35 cellular contexts compared by ENCODE assay signal in the genomic region with DNA sequence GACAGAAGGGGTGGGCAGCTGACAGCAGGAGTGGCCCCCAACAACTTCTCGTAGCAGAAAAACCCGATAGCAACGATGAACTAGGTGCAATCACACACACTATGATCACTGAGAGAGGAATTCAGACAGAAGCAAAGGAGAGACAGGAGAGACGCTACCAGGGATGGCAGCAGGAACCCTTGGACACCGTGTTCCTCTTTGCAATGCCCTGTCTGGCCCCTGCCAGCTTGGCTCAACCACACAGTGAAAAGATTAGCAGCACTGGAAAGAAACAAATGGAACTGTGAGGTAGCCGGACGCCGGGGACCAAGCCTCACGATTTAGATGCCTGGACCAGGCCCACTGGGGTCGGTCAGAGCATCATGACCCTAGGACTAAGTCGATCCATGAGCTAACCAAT. TPM values are rescaled to one million over a fixed set of nuclear protein-coding genes. Genes with fewer than 3 reads are reported as not detected.
DNase-seq lines count a peak whose midpoint lies in the region; ATAC-seq and TF ChIP-seq lines count a peak whose summit lies in the region.
"Had no signal": no experiment of that assay in that cellular context is flagged by ENCODE, and none has a peak within 500 bp of the region (broad histone marks: within the 10 kb centered on the region; RNA-seq: fewer than 3 reads in every experiment).

No MANE protein-coding gene starts in this region.

- peaks cover 23% of the 10 kb centered on the region for H3K4me1 Mint-ChIP-seq in activated naive CD8-positive, alpha-beta T cell treated with anti-CD3 and anti-CD28 coated beads, Interleukin-2, amount 10 ng/mL, durations not matched to agents 7 days and 5 days
- H3K4me1 Mint-ChIP-seq in activated naive CD8-positive, alpha-beta T cell treated with anti-CD3 and anti-CD28 coated beads for 36 hours, result peaks cover 19% of the 10 kb centered on the region
- H3K4me1 Mint-ChIP-seq in activated T-helper 17 cell treated with anti-CD3 and anti-CD28 coated beads, Interleukin-2, amount 50 U/mL, for 72 hours, result peaks cover 7% of the 10 kb centered on the region

- no peaks in the 10 kb centered on the region for H3K9me3 Mint-ChIP-seq in activated naive CD8-positive, alpha-beta T cell treated with anti-CD3 and anti-CD28 coated beads, Interleukin-2, amount 10 ng/mL, durations not matched to agents 7 days and 5 days
- H3K9me3 Mint-ChIP-seq in activated naive CD8-positive, alpha-beta T cell treated with anti-CD3 and anti-CD28 coated beads for 36 hours, result no peaks in the 10 kb centered on the region
- no peaks in the 10 kb centered on the region for H3K9me3 Mint-ChIP-seq in activated T-helper 17 cell treated with anti-CD3 and anti-CD28 coated beads, Interleukin-2, amount 50 U/mL, for 72 hours
- H3K9me3 Mint-ChIP-seq: activated CD8-positive, alpha-beta T cell treated with anti-CD3 and anti-CD28 coated beads for 36 hours; mesothelial cell of epicardium had no signal

- intact Hi-C loops in right cardiac atrium (cut with DNase I), result no loop called here
- intact Hi-C loops in tibial artery (cut with DNase I; ENCODE audit: low total_unique reads), result no loop called here

- 79% methylated on average over 11 of the region's 11 CpGs for WGBS in right cardiac atrium

- H3K4me1 ChIP-seq in right cardiac atrium (ENCODE audit: control insufficient read depth, insufficient read depth, low read length) (peaks cover 9% of the 10 kb centered on the region), tibial artery (peaks cover 0 to 30% (median 19%) of the 10 kb centered on the region in 4 donors)

- peaks cover 7% of the 10 kb centered on the region for H3K36me3 Mint-ChIP-seq in activated naive CD8-positive, alpha-beta T cell treated with anti-CD3 and anti-CD28 coated beads, Interleukin-2, amount 10 ng/mL, durations not matched to agents 7 days and 5 days
- peaks cover 8% of the 10 kb centered on the region for H3K36me3 Mint-ChIP-seq in activated naive CD8-positive, alpha-beta T cell treated with anti-CD3 and anti-CD28 coated beads for 36 hours
- no peaks in the 10 kb centered on the region for H3K36me3 Mint-ChIP-seq in activated T-helper 17 cell treated with anti-CD3 and anti-CD28 coated beads, Interleukin-2, amount 50 U/mL, for 72 hours (ENCODE audit: low read depth)

- H3K36me3 ChIP-seq in tibial artery, result peaks cover 6 to 52% (median 21%) of the 10 kb centered on the region in 3 donors
- H3K36me3 ChIP-seq: breast epithelium, ovary had no signal

- POLR2A ChIA-PET in activated naive CD8-positive, alpha-beta T cell treated with anti-CD3 and anti-CD28 coated beads, Interleukin-2, amount 10 ng/mL, durations not matched to agents 7 days and 5 days (lab: Charles Lee), result interaction anchor here (1.1 kb wide), 2 partner anchors 23 kb away, joined by 3 read pairs; no protein-coding TSS in a partner anchor

- no peak for TF ChIP-seq CTCF in tibial artery (IDR thresholded peaks at IDR 0.05)

- no peak for DNase-seq in activated naive CD8-positive, alpha-beta T cell treated with anti-CD3 and anti-CD28 coated beads, Interleukin-2, amount 10 ng/mL, durations not matched to agents 7 days and 5 days
- DNase-seq in activated naive CD8-positive, alpha-beta T cell treated with anti-CD3 and anti-CD28 coated beads for 36 hours, result no peak
- DNase-seq in right cardiac atrium (peak in 1 of 3 donors; percentile 22), tibial artery (no peak), NCI-H2029 treated with DMSO at 0.1 percent for 48 hours (lab: John Stamatoyannopoulos, UW) (no peak)
- DNase-seq: activated CD8-positive, alpha-beta memory T cell treated with anti-CD3 and anti-CD28 coated beads, Interleukin-2, amount 50 U/mL, for 48 hours; activated CD8-positive, alpha-beta T cell treated with anti-CD3 and anti-CD28 coated beads for 36 hours; activated naive CD4-positive, alpha-beta T cell treated with anti-CD3 and anti-CD28 coated beads, Interleukin-2, amount 50 U/mL, for 16 hours; anterior cingulate cortex; colonic mucosa; effector memory CD4-positive, alpha-beta T cell; glutamatergic neuron; KG1; NCI-H1105; NCI-H187; NCI-H510A treated with DMSO at 0.1 percent for 48 hours; ovary; retina; SK-N-SH; stimulated activated naive CD4-positive, alpha-beta T cell treated with Interleukin-2 at 50 U/mL for 16 hours had no signal

- H3K9me3 ChIP-seq in right cardiac atrium (ENCODE audit: control insufficient read depth, low read length) (no peaks in the 10 kb centered on the region), tibial artery (no peaks in the 10 kb centered on the region)
- H3K9me3 ChIP-seq: breast epithelium, colonic mucosa, ovary, SK-N-SH had no signal

- no peaks in the 10 kb centered on the region for H3K27me3 Mint-ChIP-seq in activated naive CD8-positive, alpha-beta T cell treated with anti-CD3 and anti-CD28 coated beads, Interleukin-2, amount 10 ng/mL, durations not matched to agents 7 days and 5 days
- no peaks in the 10 kb centered on the region for H3K27me3 Mint-ChIP-seq in activated naive CD8-positive, alpha-beta T cell treated with anti-CD3 and anti-CD28 coated beads for 36 hours
- H3K27me3 Mint-ChIP-seq in activated T-helper 17 cell treated with anti-CD3 and anti-CD28 coated beads, Interleukin-2, amount 50 U/mL, for 72 hours, result no peaks in the 10 kb centered on the region
- H3K27me3 Mint-ChIP-seq: activated CD8-positive, alpha-beta T cell treated with anti-CD3 and anti-CD28 coated beads for 36 hours had no signal

- H3K27ac Mint-ChIP-seq in activated naive CD8-positive, alpha-beta T cell treated with anti-CD3 and anti-CD28 coated beads, Interleukin-2, amount 10 ng/mL, durations not matched to agents 7 days and 5 days, result peak overlapping the region; percentile 35
- H3K27ac Mint-ChIP-seq in activated naive CD8-positive, alpha-beta T cell treated with anti-CD3 and anti-CD28 coated beads for 36 hours, result no peak overlapping the region
- H3K27ac Mint-ChIP-seq in activated T-helper 17 cell treated with anti-CD3 and anti-CD28 coated beads, Interleukin-2, amount 50 U/mL, for 72 hours, result peak overlapping the region; percentile 61
- H3K27ac Mint-ChIP-seq: activated CD8-positive, alpha-beta T cell treated with anti-CD3 and anti-CD28 coated beads for 36 hours; mesothelial cell of epicardium had no signal

- H3K27me3 ChIP-seq in right cardiac atrium (ENCODE audit: control insufficient read depth, insufficient read depth) (no peaks in the 10 kb centered on the region), tibial artery (no peaks in the 10 kb centered on the region)
- H3K27me3 ChIP-seq: breast epithelium, colonic mucosa, ovary had no signal

- no peak for ATAC-seq in activated naive CD8-positive, alpha-beta T cell treated with anti-CD3 and anti-CD28 coated beads, Interleukin-2, amount 10 ng/mL, durations not matched to agents 7 days and 5 days (ENCODE audit: low read depth)
- no peak for ATAC-seq in activated T-helper 17 cell treated with anti-CD3 and anti-CD28 coated beads, Interleukin-2, amount 50 U/mL, for 72 hours (replicated peaks)
- ATAC-seq in right cardiac atrium, result peak; percentile 9 to 28
- ATAC-seq in GM18867 (IDR thresholded peaks at IDR 0.05; ENCODE audit: unreplicated experiment), result no peak
- ATAC-seq in GM21360 (IDR thresholded peaks at IDR 0.05; ENCODE audit: unreplicated experiment), result no peak
- ATAC-seq: activated CD8-positive, alpha-beta T cell treated with anti-CD3 and anti-CD28 coated beads for 36 hours had no signal

- H3K4me3 Mint-ChIP-seq in activated naive CD8-positive, alpha-beta T cell treated with anti-CD3 and anti-CD28 coated beads, Interleukin-2, amount 10 ng/mL, durations not matched to agents 7 days and 5 days, result no peak overlapping the region
- H3K4me3 Mint-ChIP-seq in activated naive CD8-positive, alpha-beta T cell treated with anti-CD3 and anti-CD28 coated beads for 36 hours, result no peak overlapping the region
- no peak overlapping the region for H3K4me3 Mint-ChIP-seq in activated T-helper 17 cell treated with anti-CD3 and anti-CD28 coated beads, Interleukin-2, amount 50 U/mL, for 72 hours
- H3K4me3 Mint-ChIP-seq: activated CD8-positive, alpha-beta T cell treated with anti-CD3 and anti-CD28 coated beads for 36 hours; mesothelial cell of epicardium had no signal

- H3K27ac ChIP-seq in right cardiac atrium (ENCODE audit: low read length) (peak overlapping the region; percentile 39), tibial artery (peak overlapping the region; percentile 5 to 73)
- H3K27ac ChIP-seq: breast epithelium, colonic mucosa, ovary had no signal

- H3K4me3 ChIP-seq in right cardiac atrium (ENCODE audit: low read length), result no peak overlapping the region
- no peak overlapping the region for H3K4me3 ChIP-seq in tibial artery
- H3K4me3 ChIP-seq: breast epithelium, colonic mucosa, ovary, smooth muscle cell had no signal

RNA-seq across cellular contexts. Expression of a gene that starts 23.6 kb away (rescaled TPM):
- 100 to 1,000 TPM; 105 to 106 TPM for total RNA-seq in activated naive CD8-positive, alpha-beta T cell treated with anti-CD3 and anti-CD28 coated beads, Interleukin-2, amount 10 ng/mL, durations not matched to agents 7 days and 5 days
- 10 to 100 TPM; 54.3 to 54.6 TPM for total RNA-seq in activated naive CD8-positive, alpha-beta T cell treated with anti-CD3 and anti-CD28 coated beads for 36 hours
- 10 to 100 TPM; 60.9 to 67.7 TPM for total RNA-seq in activated T-helper 17 cell treated with anti-CD3 and anti-CD28 coated beads, Interleukin-2, amount 50 U/mL, for 72 hours
- total RNA-seq in right cardiac atrium, result 10 to 100 TPM; 20.3 to 24.1 (median 21.1) TPM
- 21.5 TPM for polyA plus RNA-seq in right cardiac atrium

RNA-seq across cellular contexts. Expression of a gene that starts 30.2 kb away (rescaled TPM):
- 10 to 100 TPM; 17.7 to 22.2 TPM for total RNA-seq in activated naive CD8-positive, alpha-beta T cell treated with anti-CD3 and anti-CD28 coated beads, Interleukin-2, amount 10 ng/mL, durations not matched to agents 7 days and 5 days
- 10 to 100 TPM in 1 of 2 experiments, 1 to 10 TPM in 1; 9.9 to 11.4 TPM for total RNA-seq in activated naive CD8-positive, alpha-beta T cell treated with anti-CD3 and anti-CD28 coated beads for 36 hours
- 10 to 100 TPM; 12.6 to 12.9 TPM for total RNA-seq in activated T-helper 17 cell treated with anti-CD3 and anti-CD28 coated beads, Interleukin-2, amount 50 U/mL, for 72 hours
- 10 to 100 TPM; 10.9 to 15.6 (median 13.5) TPM for total RNA-seq in right cardiac atrium
- polyA plus RNA-seq in right cardiac atrium, result 7.0 TPM

RNA-seq across cellular contexts. Expression of a gene that starts 37.7 kb away (rescaled TPM):
- total RNA-seq in activated naive CD8-positive, alpha-beta T cell treated with anti-CD3 and anti-CD28 coated beads, Interleukin-2, amount 10 ng/mL, durations not matched to agents 7 days and 5 days, result 1 to 10 TPM; 1.2 to 1.4 TPM
- total RNA-seq in activated naive CD8-positive, alpha-beta T cell treated with anti-CD3 and anti-CD28 coated beads for 36 hours, result not detected
- 1 to 10 TPM in 1 of 2 donors, under 1 TPM in 1; 0.90 to 1.0 TPM for total RNA-seq in activated T-helper 17 cell treated with anti-CD3 and anti-CD28 coated beads, Interleukin-2, amount 50 U/mL, for 72 hours
- total RNA-seq in right cardiac atrium, result 1 to 10 TPM; 1.4 to 3.2 (median 2.2) TPM
- 1.9 TPM for polyA plus RNA-seq in right cardiac atrium
- total RNA-seq: activated CD8-positive, alpha-beta T cell treated with anti-CD3 and anti-CD28 coated beads for 36 hours; T-helper 2 cell treated with Interferon-gamma antibody and Interleukin-4, amounts not matched to agents 100 ng/mL and 5 ng/mL, for 36 hours; temporal lobe had no signal

RNA-seq across cellular contexts. Expression of a gene that starts 52.1 kb away (rescaled TPM):
- total RNA-seq in activated naive CD8-positive, alpha-beta T cell treated with anti-CD3 and anti-CD28 coated beads, Interleukin-2, amount 10 ng/mL, durations not matched to agents 7 days and 5 days, result not detected
- not detected for total RNA-seq in activated naive CD8-positive, alpha-beta T cell treated with anti-CD3 and anti-CD28 coated beads for 36 hours
- total RNA-seq in activated T-helper 17 cell treated with anti-CD3 and anti-CD28 coated beads, Interleukin-2, amount 50 U/mL, for 72 hours, result not detected
- not detected for total RNA-seq in right cardiac atrium
- polyA plus RNA-seq in right cardiac atrium, result not detected
- total RNA-seq: A172; activated CD8-positive, alpha-beta T cell treated with anti-CD3 and anti-CD28 coated beads for 36 hours; breast epithelium; colonic mucosa; epithelial cell of proximal tubule; H1; lower leg skin; MCF 10A; mesothelial cell of epicardium; OCI-LY7; ovary; smooth muscle cell; T-helper 2 cell treated with Interferon-gamma antibody and Interleukin-4, amounts not matched to agents 100 ng/mL and 5 ng/mL, for 36 hours; temporal lobe had no signal
- polyA plus RNA-seq: H1, keratinocyte, ovary, SK-N-SH, smooth muscle cell had no signal

RNA-seq across cellular contexts. Expression of a gene that starts 55.7 kb away (rescaled TPM):
- total RNA-seq in activated naive CD8-positive, alpha-beta T cell treated with anti-CD3 and anti-CD28 coated beads, Interleukin-2, amount 10 ng/mL, durations not matched to agents 7 days and 5 days, result 10 to 100 TPM; 41.6 to 43.8 TPM
- total RNA-seq in activated naive CD8-positive, alpha-beta T cell treated with anti-CD3 and anti-CD28 coated beads for 36 hours, result 10 to 100 TPM; 48.2 to 48.5 TPM
- 10 to 100 TPM; 52.1 to 53.9 TPM for total RNA-seq in activated T-helper 17 cell treated with anti-CD3 and anti-CD28 coated beads, Interleukin-2, amount 50 U/mL, for 72 hours
- 1 to 10 TPM; 3.3 to 4.7 (median 3.7) TPM for total RNA-seq in right cardiac atrium
- polyA plus RNA-seq in right cardiac atrium, result 3.4 TPM

Comparison
In these comparisons a context has a peak if more than half of its experiments do, and no peak if none do; other contexts are left out.
1. ATAC-seq: peak in right cardiac atrium (2 of 2); none in activated naive CD8-positive, alpha-beta T cell treated with anti-CD3 and anti-CD28 coated beads, Interleukin-2, amount 10 ng/mL, durations not matched to agents 7 days and 5 days (single experiment), activated T-helper 17 cell treated with anti-CD3 and anti-CD28 coated beads, Interleukin-2, amount 50 U/mL, for 72 hours (single experiment), GM18867 (single experiment) and GM21360 (single experiment).